Comparison of ENCODE assay signal across 14 cellular contexts in the genomic region with DNA sequence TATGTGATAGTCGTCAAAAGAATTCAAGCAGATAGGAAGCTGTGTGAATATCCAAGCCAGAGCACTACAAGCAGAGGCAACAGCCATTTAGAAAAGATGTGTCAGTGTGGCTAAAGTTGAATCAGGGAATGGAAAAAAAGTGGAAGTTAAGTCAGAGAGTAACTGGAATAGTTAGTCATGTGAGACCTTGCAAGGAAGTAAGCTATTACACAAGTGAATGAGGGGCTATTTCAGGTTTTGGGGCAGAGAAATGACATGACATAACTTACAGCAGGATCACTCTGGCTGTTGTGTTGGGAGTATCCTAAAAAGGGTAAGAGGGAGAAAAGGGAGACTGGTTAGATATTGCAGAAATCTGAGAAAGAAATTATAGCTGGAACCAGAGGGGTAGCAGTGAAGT.
"Had no signal": no experiment of that assay in that cellular context is flagged by ENCODE, and none has a peak within 500 bp of the region (broad histone marks: within the 10 kb centered on the region; RNA-seq: fewer than 3 reads in every experiment).

No MANE protein-coding gene starts in this region.

- H3K4me3 ChIP-seq: ascending aorta, breast epithelium, gastroesophageal sphincter, lower lobe of right lung, stomach, testis, upper lobe of left lung had no signal

- DNase-seq: activated CD4-positive, alpha-beta T cell treated with anti-CD3 and anti-CD28 coated beads, Interleukin-2, amount 50 U/mL, for 48 hours; activated CD4-positive, CD25-positive, alpha-beta regulatory T cell treated with anti-CD3 and anti-CD28 coated beads, Interleukin-2, amount 50 U/mL, for 72 hours; activated naive CD4-positive, alpha-beta T cell treated with Interleukin-2 at 50 U/mL for 16 hours; left colon; midbrain; stimulated activated CD4-positive, alpha-beta T cell treated with anti-CD3 and anti-CD28 coated beads, Interleukin-1b, Interleukin-23, amount 100 ng/mL, for 48 hours; stomach; testis had no signal

- ATAC-seq: activated T-helper 17 cell treated with anti-CD3 and anti-CD28 coated beads, Interleukin-2, amount 50 U/mL, for 72 hours; gastroesophageal sphincter; left colon; lower lobe of right lung had no signal
